In the genomic region with DNA sequence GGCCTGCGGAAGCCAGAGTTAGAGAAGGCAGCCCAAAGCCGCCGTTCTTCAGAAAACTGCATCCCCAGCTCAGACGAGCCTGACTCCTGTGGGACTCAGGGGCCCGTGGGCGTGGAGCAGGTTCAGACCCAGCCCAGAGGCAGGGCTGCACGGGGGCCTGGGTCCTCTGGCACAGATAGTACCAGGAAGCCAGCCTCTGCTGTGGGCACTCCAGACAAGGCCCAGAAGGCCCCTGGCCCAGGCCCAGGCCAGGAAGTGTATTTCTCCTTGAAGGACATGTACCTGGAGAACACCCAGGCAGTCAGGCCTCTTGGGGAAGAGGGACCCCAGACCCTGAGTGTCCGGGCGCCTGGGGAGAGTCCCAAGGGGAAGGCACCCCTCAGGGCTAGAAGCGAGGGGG, we compare ENCODE assay signal across 16 cellular contexts. TPM values are rescaled to one million over a fixed set of nuclear protein-coding genes. Genes with fewer than 3 reads are reported as not detected.
DNase-seq lines count a peak whose midpoint lies in the region; ATAC-seq and TF ChIP-seq lines count a peak whose summit lies in the region.
"Had no signal": no experiment of that assay in that cellular context is flagged by ENCODE, and none has a peak within 500 bp of the region (broad histone marks: within the 10 kb centered on the region; RNA-seq: fewer than 3 reads in every experiment).

No MANE protein-coding gene starts in this region.

- intact Hi-C loops in adrenal gland (cut with DNase I) (no loop called here), tibial artery (cut with DNase I; ENCODE audit: low total_unique reads) (loop anchor here (5.0 kb wide), 1 partner anchor 72 kb away; no protein-coding TSS in a partner anchor), CD14-positive monocyte (cut with micrococcal nuclease) (no loop called here)

- no peaks in the 10 kb centered on the region for H3K36me3 Mint-ChIP-seq in CD14-positive monocyte

- TF ChIP-seq POLR2A in adrenal gland (IDR thresholded peaks at IDR 0.05) = no peak

- peaks cover 9% of the 10 kb centered on the region for H3K27me3 Mint-ChIP-seq in stimulated activated naive CD8-positive, alpha-beta T cell treated with anti-CD3 and anti-CD28 coated beads, Interleukin-15, amount 100 ng/mL, for 72 hours
- H3K27me3 Mint-ChIP-seq in CD14-positive monocyte (ENCODE audit: low read depth in 3 of 3) = peaks cover 0 to 3% (median 3%) of the 10 kb centered on the region in 3 donors

- H3K4me3 ChIP-seq in adrenal gland (no peak overlapping the region), right atrium auricular region (no peak overlapping the region), tibial artery (no peak overlapping the region)

- H3K9me3 ChIP-seq in adrenal gland (replicated peaks in 1 of 3) (no peaks in the 10 kb centered on the region), right atrium auricular region (no peaks in the 10 kb centered on the region), tibial artery (no peaks in the 10 kb centered on the region)
- H3K9me3 ChIP-seq: BE2C had no signal

- 78 to 89% (median 86%) methylated on average over 7 to 10 of the region's 10 CpGs for WGBS in adrenal gland, 4 donors

- H3K9me3 Mint-ChIP-seq in stimulated activated naive CD8-positive, alpha-beta T cell treated with anti-CD3 and anti-CD28 coated beads, Interleukin-15, amount 100 ng/mL, for 72 hours = no peaks in the 10 kb centered on the region
- peaks cover 0 to 3% (median 0%) of the 10 kb centered on the region in 7 donors for H3K9me3 Mint-ChIP-seq in CD14-positive monocyte
- H3K9me3 Mint-ChIP-seq: activated naive CD4-positive, alpha-beta T cell treated with anti-CD3 and anti-CD28 coated beads for 36 hours had no signal

- peak; percentile 52 for ATAC-seq in omental fat pad (ENCODE audit: low FRiP score)
- ATAC-seq in stimulated activated naive CD8-positive, alpha-beta T cell treated with anti-CD3 and anti-CD28 coated beads, Interleukin-15, amount 100 ng/mL, for 72 hours = no peak

- peaks cover 4% of the 10 kb centered on the region for H3K4me1 Mint-ChIP-seq in stimulated activated naive CD8-positive, alpha-beta T cell treated with anti-CD3 and anti-CD28 coated beads, Interleukin-15, amount 100 ng/mL, for 72 hours
- H3K4me1 Mint-ChIP-seq in CD14-positive monocyte = peaks cover 9% of the 10 kb centered on the region

- H3K4me1 ChIP-seq in adrenal gland (replicated peaks in 1 of 2) (peaks cover 10 to 16% of the 10 kb centered on the region in 2 donors), right atrium auricular region (peaks cover 0 to 60% of the 10 kb centered on the region in 2 donors), tibial artery (peaks cover 3 to 76% (median 39%) of the 10 kb centered on the region in 4 donors)
- H3K4me1 ChIP-seq: BE2C had no signal

- DNase-seq in adrenal gland (peak in 2 of 7 donors; percentile 28 to 55), right atrium auricular region (ENCODE audit: low spot score) (no peak), omental fat pad (ENCODE audit: low spot score) (no peak), tibial artery (no peak), NCI-H1436 treated with DMSO at 0.1 percent for 48 hours (lab: John Stamatoyannopoulos, UW) (no peak), CD14-positive monocyte (ENCODE audit: low spot score) (no peak)
- DNase-seq in stimulated activated naive CD8-positive, alpha-beta T cell treated with anti-CD3 and anti-CD28 coated beads, Interleukin-15, amount 100 ng/mL, for 72 hours = no peak
- DNase-seq: activated CD4-positive, CD25-positive, alpha-beta regulatory T cell; activated naive CD4-positive, alpha-beta T cell treated with anti-CD3 and anti-CD28 coated beads for 36 hours; BE2C; central memory CD4-positive, alpha-beta T cell; stimulated activated CD4-positive, alpha-beta T cell treated with anti-CD3 and anti-CD28 coated beads, Interleukin-2, amount 100 ng/mL, for 48 hours; T-helper 1 cell had no signal

- H3K27me3 ChIP-seq in adrenal gland (no peaks in the 10 kb centered on the region), right atrium auricular region (no peaks in the 10 kb centered on the region), tibial artery (no peaks in the 10 kb centered on the region)
- H3K27me3 ChIP-seq: BE2C had no signal

- peaks cover 0 to 7% of the 10 kb centered on the region in 2 donors for H3K36me3 ChIP-seq in adrenal gland (replicated peaks in 1 of 2)
- H3K36me3 ChIP-seq in right atrium auricular region = peaks cover 9% of the 10 kb centered on the region
- peaks cover 0 to 17% (median 0%) of the 10 kb centered on the region in 3 donors for H3K36me3 ChIP-seq in tibial artery
- H3K36me3 ChIP-seq: BE2C had no signal

- no peak for TF ChIP-seq CTCF in adrenal gland (IDR thresholded peaks at IDR 0.05)
- TF ChIP-seq CTCF in right atrium auricular region (IDR thresholded peaks at IDR 0.05) = no peak
- TF ChIP-seq CTCF in omental fat pad (IDR thresholded peaks at IDR 0.05) = no peak
- TF ChIP-seq CTCF in tibial artery (IDR thresholded peaks at IDR 0.05) = no peak
- no peak for TF ChIP-seq CTCF in CD14-positive monocyte (IDR thresholded peaks at IDR 0.05)

- no peak overlapping the region for H3K4me3 Mint-ChIP-seq in stimulated activated naive CD8-positive, alpha-beta T cell treated with anti-CD3 and anti-CD28 coated beads, Interleukin-15, amount 100 ng/mL, for 72 hours
- no peak overlapping the region for H3K4me3 Mint-ChIP-seq in CD14-positive monocyte
- H3K4me3 Mint-ChIP-seq: activated naive CD4-positive, alpha-beta T cell treated with anti-CD3 and anti-CD28 coated beads for 36 hours had no signal

- H3K27ac ChIP-seq in adrenal gland (peak overlapping the region in 4 of 5 donors; percentile 9 to 88 (median 79)), right atrium auricular region (peak overlapping the region; percentile 89 to 93), tibial artery (peak overlapping the region; percentile 86 to 96)
- H3K27ac ChIP-seq: RWPE1 had no signal

- H3K27ac Mint-ChIP-seq in stimulated activated naive CD8-positive, alpha-beta T cell treated with anti-CD3 and anti-CD28 coated beads, Interleukin-15, amount 100 ng/mL, for 72 hours = no peak overlapping the region
- no peak overlapping the region for H3K27ac Mint-ChIP-seq in CD14-positive monocyte
- H3K27ac Mint-ChIP-seq: activated naive CD4-positive, alpha-beta T cell treated with anti-CD3 and anti-CD28 coated beads for 36 hours had no signal

RNA-seq across cellular contexts. Expression of a gene that starts 23.1 kb away (rescaled TPM):
- 10 to 100 TPM in 7 of 8 donors, 1 to 10 TPM in 1; 5.8 to 39.3 (median 15.9) TPM for total RNA-seq in adrenal gland
- polyA plus RNA-seq in adrenal gland = 10 to 100 TPM; 10.4 to 18.2 (median 15.4) TPM
- 10 to 100 TPM; 51.0 to 99.0 TPM for total RNA-seq in right atrium auricular region
- 1 to 10 TPM; 3.1 to 7.7 (median 3.8) TPM for total RNA-seq in omental fat pad
- under 1 TPM in 1 of 2 donors, not detected in 1; 0.02 TPM for polyA plus RNA-seq in CD14-positive monocyte

RNA-seq across cellular contexts. Expression of a gene that starts 44.2 kb away (rescaled TPM):
- total RNA-seq in adrenal gland (under 1 TPM in 4 of 8 donors, not detected in 4; 0.14 to 0.19 (median 0.16) TPM), right atrium auricular region (under 1 TPM in 1 of 2 donors, not detected in 1; 0.12 TPM), omental fat pad (not detected)
- polyA plus RNA-seq in adrenal gland (under 1 TPM; 0.03 to 0.08 (median 0.05) TPM), CD14-positive monocyte (not detected)
- total RNA-seq: activated naive CD4-positive, alpha-beta T cell treated with anti-CD3 and anti-CD28 coated beads for 36 hours; myocyte; pulmonary artery endothelial cell had no signal
